8 cellular contexts compared by ENCODE assay signal in the genomic region with DNA sequence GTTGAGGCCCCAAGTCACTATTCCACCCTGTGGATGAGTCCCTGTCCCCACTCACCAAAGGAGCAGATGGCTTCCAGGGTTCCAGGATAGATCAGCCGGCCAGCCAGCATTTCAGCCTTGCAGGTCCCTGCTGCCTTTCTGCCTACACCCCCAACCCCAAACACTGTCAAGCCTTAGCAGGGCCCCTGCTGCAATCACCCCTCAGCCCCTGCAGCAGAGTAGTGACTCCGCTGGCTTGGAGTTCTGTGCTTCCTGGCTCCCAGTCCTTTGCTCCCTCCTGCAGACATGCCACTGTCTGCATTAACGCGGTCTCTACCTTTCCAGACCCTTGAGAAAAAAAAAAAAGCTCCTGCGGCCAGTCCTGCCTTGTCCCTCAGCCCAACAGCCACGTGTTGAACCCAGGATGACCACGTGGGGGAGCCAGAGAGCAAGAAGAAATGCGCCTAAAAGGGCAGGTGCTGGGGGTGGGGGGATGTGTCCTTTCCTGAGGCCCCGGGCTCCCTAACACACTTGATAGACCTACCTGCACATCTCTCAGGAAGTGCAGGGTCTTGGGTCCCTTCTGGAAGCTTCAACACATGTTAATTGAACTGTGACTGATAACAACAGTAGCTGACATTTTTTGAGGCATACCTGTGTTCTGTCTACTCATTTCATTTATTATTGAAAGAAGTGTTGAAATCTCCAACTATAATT. TPM values are rescaled to one million over a fixed set of nuclear protein-coding genes. Genes with fewer than 3 reads are reported as not detected.
A peak's percentile ranks its signal among the peaks of the same experiment; 100 is the strongest.
DNase-seq lines count a peak whose midpoint lies in the region; ATAC-seq, FAIRE-seq and TF ChIP-seq lines count a peak whose summit lies in the region.

No MANE protein-coding gene starts in this region.

- H3K4me3 Mint-ChIP-seq in T-helper 1 cell treated with Interleukin-12 subunit alpha and Interleukin-12 subunit beta and Interleukin-4 antibody, amounts not matched to agents 30 μg/mL and 1 μg/mL, for 36 hours = no peak overlapping the region

- TF ChIP-seq CTCF in right atrium auricular region (IDR thresholded peaks at IDR 0.05) = peak; percentile 78 to 92

- no peak overlapping the region for H3K9ac ChIP-seq in adipocyte (ENCODE audit: low read length)

- 12 to 22% (median 16%) methylated on average over 9 of the region's 9 CpGs for WGBS in small intestine, 3 donors

- H3K36me3 ChIP-seq in adipocyte (ENCODE audit: control insufficient read depth, insufficient read depth, low read length, severe bottlenecking) (no peaks in the 10 kb centered on the region), right atrium auricular region (no peaks in the 10 kb centered on the region), small intestine (ENCODE audit: control insufficient read depth in 2 of 2, insufficient read depth in 2 of 2, low read length in 2 of 2) (no peaks in the 10 kb centered on the region)

- no peak overlapping the region for H3K4me3 ChIP-seq in adipocyte (ENCODE audit: low read length)
- H3K4me3 ChIP-seq in right atrium auricular region = no peak overlapping the region
- no peak overlapping the region for H3K4me3 ChIP-seq in small intestine (ENCODE audit: low read depth in 1 of 2, low read length in 2 of 2)

- ATAC-seq in HG02870 (IDR thresholded peaks at IDR 0.05; ENCODE audit: unreplicated experiment) = no peak

- H3K4me1 Mint-ChIP-seq in T-helper 1 cell treated with Interleukin-12 subunit alpha and Interleukin-12 subunit beta and Interleukin-4 antibody, amounts not matched to agents 30 μg/mL and 1 μg/mL, for 36 hours (ENCODE audit: low read depth) = peaks cover 16% of the 10 kb centered on the region

- peaks cover 3% of the 10 kb centered on the region for H3K36me3 Mint-ChIP-seq in T-helper 1 cell treated with Interleukin-12 subunit alpha and Interleukin-12 subunit beta and Interleukin-4 antibody, amounts not matched to agents 30 μg/mL and 1 μg/mL, for 36 hours (ENCODE audit: low read depth)

- no peaks in the 10 kb centered on the region for H3K9me3 ChIP-seq in adipocyte (ENCODE audit: control insufficient read depth, low read length)
- no peaks in the 10 kb centered on the region for H3K9me3 ChIP-seq in right atrium auricular region
- H3K9me3 ChIP-seq in small intestine (ENCODE audit: control insufficient read depth, low read depth) = no peaks in the 10 kb centered on the region

- H3K27ac ChIP-seq in right atrium auricular region = no peak overlapping the region
- no peak overlapping the region for H3K27ac ChIP-seq in small intestine (ENCODE audit: low read depth in 1 of 2, low read length in 1 of 2)

- peaks cover 11% of the 10 kb centered on the region for H3K4me1 ChIP-seq in adipocyte (ENCODE audit: control insufficient read depth, insufficient read depth, low read length)
- H3K4me1 ChIP-seq in right atrium auricular region = peaks cover 0 to 13% of the 10 kb centered on the region in 2 donors
- H3K4me1 ChIP-seq in small intestine (ENCODE audit: control insufficient read depth in 2 of 2, insufficient read depth in 1 of 2, low read depth in 1 of 2, low read length in 1 of 2) = no peaks in the 10 kb centered on the region

- DNase-seq in SHP77 (lab: John Stamatoyannopoulos, UW) (peak; percentile 57 to 70), SHP77 treated with DMSO at 0.1 percent for 48 hours (lab: John Stamatoyannopoulos, UW) (no peak), NAMALWA (ENCODE audit: low spot score) (peak; percentile 85), adipocyte (ENCODE audit: low read depth) (peak; percentile 79), right atrium auricular region (ENCODE audit: low spot score) (no peak), small intestine (peak; percentile 60)

- no peaks in the 10 kb centered on the region for H3K9me3 Mint-ChIP-seq in T-helper 1 cell treated with Interleukin-12 subunit alpha and Interleukin-12 subunit beta and Interleukin-4 antibody, amounts not matched to agents 30 μg/mL and 1 μg/mL, for 36 hours

- H3K27me3 ChIP-seq in adipocyte (replicated peaks; ENCODE audit: control insufficient read depth, insufficient read depth, low read length) = no peaks in the 10 kb centered on the region
- no peaks in the 10 kb centered on the region for H3K27me3 ChIP-seq in right atrium auricular region
- no peaks in the 10 kb centered on the region for H3K27me3 ChIP-seq in small intestine (ENCODE audit: control insufficient read depth in 2 of 2, insufficient read depth in 2 of 2, low read length in 2 of 2)

- FAIRE-seq in small intestine (lab: Jason Lieb, UNC) = no peak

- H3K27me3 Mint-ChIP-seq in T-helper 1 cell treated with Interleukin-12 subunit alpha and Interleukin-12 subunit beta and Interleukin-4 antibody, amounts not matched to agents 30 μg/mL and 1 μg/mL, for 36 hours (ENCODE audit: low read depth) = no peaks in the 10 kb centered on the region

- H3K27ac Mint-ChIP-seq in T-helper 1 cell treated with Interleukin-12 subunit alpha and Interleukin-12 subunit beta and Interleukin-4 antibody, amounts not matched to agents 30 μg/mL and 1 μg/mL, for 36 hours = peak overlapping the region; percentile 52

RNA-seq across cellular contexts. Expression of gene RASSF5, which starts 37.4 kb away (rescaled TPM):
- total RNA-seq in right atrium auricular region = 10 to 100 TPM in 1 of 2 donors, 1 to 10 TPM in 1; 9.9 to 17.5 TPM
- 1 to 10 TPM; 1.6 to 7.3 (median 3.2) TPM for polyA plus RNA-seq in small intestine

Comparison
In these comparisons a context has a peak if more than half of its experiments do, and no peak if none do; other contexts are left out.
1. DNase-seq: peak in SHP77 (2 of 2), NAMALWA (single experiment), adipocyte (single experiment) and small intestine (single experiment); none in SHP77 treated with DMSO at 0.1 percent for 48 hours (single experiment) and right atrium auricular region (single experiment).